ENCODE assay signal across 8 cellular contexts in genomic region chr17:36629252-36629847, GRCh38. TPM values are rescaled to one million over a fixed set of nuclear protein-coding genes. Genes with fewer than 3 reads are reported as not detected.
DNase-seq lines count a peak whose midpoint lies in the region; ATAC-seq and TF ChIP-seq lines count a peak whose summit lies in the region.

No MANE protein-coding gene starts in this region.

- H3K36me3 ChIP-seq in SU-DHL-6 (ENCODE audit: low read length) (no peaks in the 10 kb centered on the region), heart left ventricle (no peaks in the 10 kb centered on the region)

- no peaks in the 10 kb centered on the region for H3F3A ChIP-seq in SU-DHL-6 (ENCODE audit: insufficient read depth)

- DNase-seq in GM12864 (ENCODE audit: low read depth) (no peak), NCI-H1092 (lab: John Stamatoyannopoulos, UW) (peak; percentile 68), heart left ventricle (peak; percentile 65 to 87 (median 69)), putamen (ENCODE audit: low spot score) (peak; percentile 55)
- peak; percentile 84 for DNase-seq in activated naive CD8-positive, alpha-beta T cell treated with anti-CD3 and anti-CD28 coated beads, Interleukin-2, amount 10 ng/mL, durations not matched to agents 7 days and 5 days

- H3K9ac ChIP-seq in SU-DHL-6 (ENCODE audit: low read length), result no peak overlapping the region

- no peak overlapping the region for H3K4me2 ChIP-seq in SU-DHL-6 (ENCODE audit: low read depth, low read length, poor library complexity, severe bottlenecking)

- no peaks in the 10 kb centered on the region for H4K20me1 ChIP-seq in SU-DHL-6 (ENCODE audit: low read depth, low read length)

- H3K27ac Mint-ChIP-seq in activated naive CD8-positive, alpha-beta T cell treated with anti-CD3 and anti-CD28 coated beads, Interleukin-2, amount 10 ng/mL, durations not matched to agents 7 days and 5 days, result no peak overlapping the region

- H3K27me3 ChIP-seq in SU-DHL-6 (ENCODE audit: low read length) (no peaks in the 10 kb centered on the region), heart left ventricle (peaks cover 0 to 10% (median 4%) of the 10 kb centered on the region in 9 donors)

- POLR2A ChIA-PET in activated naive CD8-positive, alpha-beta T cell treated with anti-CD3 and anti-CD28 coated beads, Interleukin-2, amount 10 ng/mL, durations not matched to agents 7 days and 5 days (lab: Charles Lee), result no interaction called here

- ATAC-seq in activated naive CD8-positive, alpha-beta T cell treated with anti-CD3 and anti-CD28 coated beads, Interleukin-2, amount 10 ng/mL, durations not matched to agents 7 days and 5 days (ENCODE audit: low read depth), result peak; percentile 80
- ATAC-seq in heart left ventricle, result peak; percentile 60 to 92 (median 88)
- ATAC-seq in GM21786 (IDR thresholded peaks at IDR 0.05; ENCODE audit: unreplicated experiment), result no peak
- no peak for ATAC-seq in GM18909 (IDR thresholded peaks at IDR 0.05; ENCODE audit: poor library complexity, unreplicated experiment)

- H3K27ac ChIP-seq in SU-DHL-6 (ENCODE audit: low read depth, low read length) (no peak overlapping the region), heart left ventricle (no peak overlapping the region)

- TF ChIP-seq CTCF in GM12864 (IDR thresholded peaks at IDR 0.05; ENCODE audit: low read depth, low read length, missing control alignments) (peak; percentile 98), SU-DHL-6 (IDR thresholded peaks at IDR 0.05; ENCODE audit: insufficient read depth, low read length, poor library complexity, severe bottlenecking) (peak; percentile 96), heart left ventricle (IDR thresholded peaks at IDR 0.05) (peak; percentile 93 to 99 (median 98))

- H3K36me3 Mint-ChIP-seq in activated naive CD8-positive, alpha-beta T cell treated with anti-CD3 and anti-CD28 coated beads, Interleukin-2, amount 10 ng/mL, durations not matched to agents 7 days and 5 days, result no peaks in the 10 kb centered on the region

- 18 to 32% (median 22%) methylated on average over 7 to 14 of the region's 14 CpGs for WGBS in heart left ventricle, 4 donors

- H3K4me1 ChIP-seq in heart left ventricle, result peaks cover 0 to 12% (median 0%) of the 10 kb centered on the region in 12 donors

- intact Hi-C loops in heart left ventricle (cut with DNase I), result loop anchor here in 9 of 10 donors (1.0 to 10.0 kb wide), 8 partner anchors 417 to 745 kb away; partner anchors contain the start of gene C17orf78 (in 3 of the 9)

- H3K4me3 Mint-ChIP-seq in activated naive CD8-positive, alpha-beta T cell treated with anti-CD3 and anti-CD28 coated beads, Interleukin-2, amount 10 ng/mL, durations not matched to agents 7 days and 5 days, result no peak overlapping the region

- TF ChIP-seq POLR2A in heart left ventricle (IDR thresholded peaks at IDR 0.05), result no peak

- no peaks in the 10 kb centered on the region for H3K79me2 ChIP-seq in SU-DHL-6 (ENCODE audit: insufficient read depth, low read length)

- no peaks in the 10 kb centered on the region for H3K9me2 ChIP-seq in SU-DHL-6 (replicated peaks; ENCODE audit: insufficient read depth, low read length)

- H2AFZ ChIP-seq in SU-DHL-6 (ENCODE audit: low read depth, low read length, severe bottlenecking), result no peak overlapping the region

- no peaks in the 10 kb centered on the region for H3K27me3 Mint-ChIP-seq in activated naive CD8-positive, alpha-beta T cell treated with anti-CD3 and anti-CD28 coated beads, Interleukin-2, amount 10 ng/mL, durations not matched to agents 7 days and 5 days

- no peaks in the 10 kb centered on the region for H3K9me3 Mint-ChIP-seq in activated naive CD8-positive, alpha-beta T cell treated with anti-CD3 and anti-CD28 coated beads, Interleukin-2, amount 10 ng/mL, durations not matched to agents 7 days and 5 days

- H3K9me3 ChIP-seq in SU-DHL-6 (ENCODE audit: insufficient read depth, low read length) (no peaks in the 10 kb centered on the region), heart left ventricle (no peaks in the 10 kb centered on the region)

- H3K4me3 ChIP-seq in GM12864 (ENCODE audit: low read depth, low read length) (no peak overlapping the region), SU-DHL-6 (ENCODE audit: insufficient read depth, low read length, poor library complexity, severe bottlenecking) (no peak overlapping the region), heart left ventricle (no peak overlapping the region)

- no peaks in the 10 kb centered on the region for H3K4me1 Mint-ChIP-seq in activated naive CD8-positive, alpha-beta T cell treated with anti-CD3 and anti-CD28 coated beads, Interleukin-2, amount 10 ng/mL, durations not matched to agents 7 days and 5 days

RNA-seq across cellular contexts. Expression of gene MRM1, which starts 28.0 kb away (rescaled TPM):
- total RNA-seq in activated naive CD8-positive, alpha-beta T cell treated with anti-CD3 and anti-CD28 coated beads, Interleukin-2, amount 10 ng/mL, durations not matched to agents 7 days and 5 days, result 1 to 10 TPM; 9.0 to 9.4 TPM
- 10 to 100 TPM in 1 of 9 donors, 1 to 10 TPM in 8; 4.0 to 12.4 (median 7.2) TPM for total RNA-seq in heart left ventricle
- 10 to 100 TPM in 1 of 2 donors, 1 to 10 TPM in 1; 7.7 to 12.6 TPM for polyA plus RNA-seq in heart left ventricle

RNA-seq across cellular contexts. Expression of gene DHRS11, which starts 37.7 kb away (rescaled TPM):
- total RNA-seq in activated naive CD8-positive, alpha-beta T cell treated with anti-CD3 and anti-CD28 coated beads, Interleukin-2, amount 10 ng/mL, durations not matched to agents 7 days and 5 days, result 1 to 10 TPM; 4.7 to 4.8 TPM
- total RNA-seq in heart left ventricle, result 10 to 100 TPM; 11.0 to 22.2 (median 13.5) TPM
- 10 to 100 TPM; 12.4 to 15.8 TPM for polyA plus RNA-seq in heart left ventricle

Comparison
In these comparisons a context has a peak if more than half of its experiments do, and no peak if none do; other contexts are left out.
1. ATAC-seq: peak in activated naive CD8-positive, alpha-beta T cell treated with anti-CD3 and anti-CD28 coated beads, Interleukin-2, amount 10 ng/mL, durations not matched to agents 7 days and 5 days (single experiment) and heart left ventricle (4 of 4); none in GM21786 (single experiment) and GM18909 (single experiment).
2. Peak in every context shown above with its lines, with median percentiles within 50 percentile points of each other: CTCF ChIP-seq.